25 cellular contexts compared by ENCODE assay signal in the genomic region with DNA sequence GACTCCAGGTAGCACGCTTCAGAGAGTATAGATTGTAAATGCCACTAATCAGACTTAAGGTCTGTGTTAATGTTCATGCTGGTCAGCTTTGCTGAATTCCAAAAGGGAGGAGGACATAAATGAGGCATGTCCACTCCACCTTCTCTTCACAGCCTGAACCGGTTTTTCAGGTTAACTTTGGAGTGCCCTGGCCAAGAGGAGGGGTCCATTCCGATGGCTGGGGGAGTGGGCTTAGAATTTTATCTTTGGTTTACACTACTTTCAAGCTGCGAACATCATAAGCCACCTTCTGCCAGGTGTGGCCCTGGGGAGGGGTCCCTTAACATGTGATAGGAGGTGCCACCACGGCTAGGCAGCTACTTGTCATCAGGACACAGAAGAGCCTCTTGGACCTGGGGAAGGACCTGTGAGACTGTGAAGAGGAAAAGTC. TPM values are rescaled to one million over a fixed set of nuclear protein-coding genes. Genes with fewer than 3 reads are reported as not detected.
A peak's percentile ranks its signal among the peaks of the same experiment; 100 is the strongest.
DNase-seq lines count a peak whose midpoint lies in the region; ATAC-seq and TF ChIP-seq lines count a peak whose summit lies in the region.
"Had no signal": no experiment of that assay in that cellular context is flagged by ENCODE, and none has a peak within 500 bp of the region (broad histone marks: within the 10 kb centered on the region; RNA-seq: fewer than 3 reads in every experiment).

No MANE protein-coding gene starts in this region.

- H3K4me1 Mint-ChIP-seq in Caco-2 (ENCODE audit: low read depth, unreplicated experiment) (peaks cover 21% of the 10 kb centered on the region), mesothelial cell of epicardium (peaks cover 28% of the 10 kb centered on the region)
- H3K4me1 Mint-ChIP-seq: brain, nephron progenitor cell had no signal

- H3K4me3 ChIP-seq in Caco-2 (ENCODE audit: low read depth, low read length) (no peak overlapping the region), colonic mucosa (no peak overlapping the region), gastrocnemius medialis (no peak overlapping the region)
- H3K4me3 ChIP-seq: BLaER1, vagina had no signal

- BruUV-seq in Caco-2 (replicated peaks; lab: Mats Ljungman, UMichigan): no TSS peak

- POLR2A ChIA-PET in Caco-2 (lab: Charles Lee): no interaction called here

- H3K27ac Mint-ChIP-seq in Caco-2 (ENCODE audit: unreplicated experiment): peak overlapping the region; percentile 3
- H3K27ac Mint-ChIP-seq in mesothelial cell of epicardium: peak overlapping the region; percentile 88
- H3K27ac Mint-ChIP-seq: activated CD4-positive, alpha-beta memory T cell treated with anti-CD3 and anti-CD28 coated beads for 36 hours; brain; effector memory CD8-positive, alpha-beta T cell; nephron progenitor cell; WTC11 had no signal

- DNase-seq in Caco-2 (peak; percentile 59 to 64), HT-29 (ENCODE audit: low spot score) (peak; percentile 85), colonic mucosa (peak; percentile 66), mesothelial cell of epicardium (ENCODE audit: low spot score in 2 of 2, unreplicated experiment in 2 of 2) (no peak), KBM-7 (no peak), gastrocnemius medialis (no peak), NCI-H526 (lab: John Stamatoyannopoulos, UW) (no peak)
- DNase-seq: activated CD4-positive, alpha-beta memory T cell treated with anti-CD3 and anti-CD28 coated beads for 36 hours; activated gamma-delta T cell treated with Interleukin-2 at 50 U/mL for 16 hours; effector memory CD8-positive, alpha-beta T cell; Karpas-422; NCI-H1092; NCI-H187 treated with DMSO at 0.1 percent for 48 hours; NCI-H524 treated with DMSO at 0.1 percent for 48 hours; nephron progenitor cell; stimulated activated CD4-positive, alpha-beta T cell treated with anti-CD3 and anti-CD28 coated beads, Interleukin-15, amount 100 ng/mL, for 24 hours; stimulated activated CD8-positive, alpha-beta memory T cell treated with anti-CD3 and anti-CD28 coated beads, Interleukin-4, amount 100 ng/mL, for 48 hours; T1000 had no signal

- no peak for ATAC-seq in gastrocnemius medialis
- ATAC-seq in HG02870 (IDR thresholded peaks at IDR 0.05; ENCODE audit: unreplicated experiment): no peak
- ATAC-seq: effector memory CD8-positive, alpha-beta T cell; left lobe of liver; sciatic nerve; WTC11 had no signal

- TF ChIP-seq POLR2A in gastrocnemius medialis (IDR thresholded peaks at IDR 0.05): no peak

- H3K4me1 ChIP-seq in Caco-2 (peaks cover 33% of the 10 kb centered on the region), colonic mucosa (no peaks in the 10 kb centered on the region), gastrocnemius medialis (no peaks in the 10 kb centered on the region)

- H3K27me3 ChIP-seq in Caco-2 (replicated peaks; ENCODE audit: control insufficient read depth, insufficient read depth, low read length) (no peaks in the 10 kb centered on the region), colonic mucosa (no peaks in the 10 kb centered on the region), gastrocnemius medialis (peaks cover 3 to 9% (median 6%) of the 10 kb centered on the region in 3 donors)
- H3K27me3 ChIP-seq: BLaER1, vagina had no signal

- H3K36me3 ChIP-seq in Caco-2 (ENCODE audit: control insufficient read depth, insufficient read depth, low read length) (no peaks in the 10 kb centered on the region), colonic mucosa (no peaks in the 10 kb centered on the region), gastrocnemius medialis (no peaks in the 10 kb centered on the region)
- H3K36me3 ChIP-seq: BLaER1, vagina had no signal

- H3K4me3 Mint-ChIP-seq in Caco-2 (ENCODE audit: unreplicated experiment): peak overlapping the region; percentile 27
- peak overlapping the region; percentile 32 for H3K4me3 Mint-ChIP-seq in mesothelial cell of epicardium
- H3K4me3 Mint-ChIP-seq: activated CD4-positive, alpha-beta memory T cell treated with anti-CD3 and anti-CD28 coated beads for 36 hours; brain; effector memory CD8-positive, alpha-beta T cell; nephron progenitor cell; WTC11 had no signal

- intact Hi-C loops in Caco-2 (cut with micrococcal nuclease; ENCODE audit: unreplicated experiment): no loop called here
- intact Hi-C loops in colonic mucosa (cut with DNase I): no loop called here
- intact Hi-C loops in gastrocnemius medialis (cut with DNase I; ENCODE audit: low total_unique reads): no loop called here

- H3K27ac ChIP-seq in colonic mucosa: peak overlapping the region; percentile 84
- no peak overlapping the region for H3K27ac ChIP-seq in gastrocnemius medialis
- H3K27ac ChIP-seq: BLaER1, vagina had no signal

- in situ Hi-C loops in KBM-7 (cut with MboI; ENCODE audit: low pct_unique_long_range_greater_than_20kb, low sequenced_read_pairs) (no loop called here), gastrocnemius medialis (cut with MboI; ENCODE audit: low sequenced_read_pairs in 4 of 4) (no loop called here)

- peaks cover 9% of the 10 kb centered on the region for H3K9me3 Mint-ChIP-seq in Caco-2 (ENCODE audit: unreplicated experiment)
- H3K9me3 Mint-ChIP-seq in mesothelial cell of epicardium: peaks cover 6% of the 10 kb centered on the region
- H3K9me3 Mint-ChIP-seq: effector memory CD8-positive, alpha-beta T cell; nephron progenitor cell; WTC11 had no signal

- peak overlapping the region in 1 of 2 donors; percentile 57 for H3K9ac ChIP-seq in colonic mucosa (ENCODE audit: low read depth in 2 of 2, low read length in 2 of 2)
- H3K9ac ChIP-seq: BLaER1 had no signal

- no peaks in the 10 kb centered on the region for H3K27me3 Mint-ChIP-seq in Caco-2 (ENCODE audit: insufficient read depth, unreplicated experiment)
- peaks cover 1% of the 10 kb centered on the region for H3K27me3 Mint-ChIP-seq in mesothelial cell of epicardium (ENCODE audit: low read depth)

- TF ChIP-seq CTCF in Caco-2 (IDR thresholded peaks at IDR 0.05; ENCODE audit: insufficient read depth in 1 of 2, low read depth in 1 of 2, low read length in 1 of 2, severe bottlenecking in 1 of 2, unreplicated experiment in 1 of 2) (no peak), colonic mucosa (IDR thresholded peaks at IDR 0.05) (no peak), mesothelial cell of epicardium (IDR thresholded peaks at IDR 0.05; ENCODE audit: unreplicated experiment) (no peak), gastrocnemius medialis (IDR thresholded peaks at IDR 0.05 in 4 of 5, conservative IDR thresholded peaks at IDR 0.05 in 1 of 5) (no peak)

- H3K36me3 Mint-ChIP-seq in Caco-2 (ENCODE audit: insufficient read depth, unreplicated experiment): no peaks in the 10 kb centered on the region
- H3K36me3 Mint-ChIP-seq in mesothelial cell of epicardium: no peaks in the 10 kb centered on the region
- H3K36me3 Mint-ChIP-seq: activated CD4-positive, alpha-beta memory T cell treated with anti-CD3 and anti-CD28 coated beads for 36 hours; brain; WTC11 had no signal

- CTCF ChIA-PET in Caco-2 (lab: Charles Lee): interaction anchor here (0.6 to 1.4 kb wide), 4 partner anchors 62 to 458 kb away, joined by 3 to 6 read pairs (median 3); no protein-coding TSS in a partner anchor

- H3K9me3 ChIP-seq in Caco-2: peaks cover 7% of the 10 kb centered on the region
- H3K9me3 ChIP-seq in colonic mucosa: no peaks in the 10 kb centered on the region
- no peaks in the 10 kb centered on the region for H3K9me3 ChIP-seq in gastrocnemius medialis
- H3K9me3 ChIP-seq: vagina had no signal

RNA-seq across cellular contexts. Expression of a gene that starts 24.2 kb away (rescaled TPM):
- total RNA-seq in Caco-2 (2022) (not detected in 2 replicates), colonic mucosa (10 to 100 TPM; 58.0 to 77.7 TPM), mesothelial cell of epicardium (2.0 to 3.2 TPM (median 2.3 TPM) in 3 replicates), gastrocnemius medialis (1 to 10 TPM in 1 of 4 donors, under 1 TPM in 2, not detected in 1; 0.24 to 2.4 (median 0.44) TPM)
- total RNA-seq in HT-29 (2014; rRNA removed; shearing (Covaris generic)): 3.1 and 4.8 TPM in 2 replicates
- total RNA-seq: activated CD4-positive, alpha-beta memory T cell treated with anti-CD3 and anti-CD28 coated beads for 36 hours had no signal

RNA-seq across cellular contexts. Expression of a gene that starts 41.7 kb away (rescaled TPM):
- total RNA-seq in Caco-2 (2022) (not detected in 2 replicates), colonic mucosa (not detected), mesothelial cell of epicardium (not detected in 3 replicates), gastrocnemius medialis (not detected)
- not detected in 2 replicates for total RNA-seq in HT-29 (2014; rRNA removed; shearing (Covaris generic))
- total RNA-seq: activated CD4-positive, alpha-beta memory T cell treated with anti-CD3 and anti-CD28 coated beads for 36 hours; left lobe of liver; sciatic nerve; vagina; WTC11 had no signal

Comparison
In these comparisons a context has a peak if more than half of its experiments do, and no peak if none do; other contexts are left out.
1. DNase-seq: peak in Caco-2 (2 of 2), HT-29 (single experiment) and colonic mucosa (single experiment); none in mesothelial cell of epicardium (0 of 2), KBM-7 (single experiment), gastrocnemius medialis (0 of 2) and NCI-H526 (0 of 2).
2. RNA of a gene that starts 24.2 kb away (total RNA-seq): 58.0 to 77.7 TPM in colonic mucosa; 3.1 to 4.8 TPM in HT-29, 2.0 to 3.2 TPM in mesothelial cell of epicardium, 0.24 to 2.4 TPM in gastrocnemius medialis and not detected in Caco-2; every median in the first group is over 10 times any median in the second.